In the genomic region with DNA sequence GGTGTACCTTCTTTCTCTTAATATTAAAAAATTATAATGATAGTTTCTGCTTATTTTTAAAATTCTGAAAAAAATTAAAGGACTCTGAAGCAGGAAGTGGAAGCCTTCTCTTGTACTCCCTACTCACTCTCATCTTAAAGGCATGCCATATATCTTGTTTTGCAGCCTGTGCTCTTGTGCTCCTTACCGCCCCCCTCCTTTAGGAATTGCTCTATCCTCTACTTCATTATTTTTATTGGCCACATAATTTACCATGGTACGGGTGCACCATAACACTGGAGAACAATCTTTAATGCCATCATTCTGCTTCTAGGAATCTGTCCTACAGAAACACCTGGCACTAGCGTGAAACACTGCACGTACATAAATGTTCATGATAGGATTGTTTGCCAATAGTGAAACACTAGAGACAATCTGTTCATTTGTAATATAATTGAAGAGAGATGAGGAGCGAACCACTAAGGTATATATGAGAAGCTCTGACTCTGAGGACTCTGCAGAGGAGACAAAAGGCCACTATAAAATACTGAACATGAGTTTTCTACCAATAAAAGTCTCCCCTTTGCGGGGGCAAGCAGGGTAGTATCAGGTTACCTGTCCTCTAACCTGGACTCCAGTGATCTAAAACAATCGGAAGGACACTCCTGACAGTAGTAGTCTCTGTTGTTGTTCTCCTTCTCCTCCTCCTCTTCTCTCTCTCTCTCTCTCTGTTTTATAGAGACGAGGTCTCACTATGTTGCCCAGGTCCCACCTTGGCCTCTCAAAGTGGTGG, we compare ENCODE assay signal across 1 cellular context.
A peak's percentile ranks its signal among the peaks of the same experiment; 100 is the strongest.
TF ChIP-seq lines count a peak whose summit lies in the region.

No MANE protein-coding gene starts in this region.

TF ChIP-seq in HepG2, 621 proteins besides CTCF, POLR2A, EP300 and RAD21 (continued from another document):
- TF ChIP-seq, protein P1, sequence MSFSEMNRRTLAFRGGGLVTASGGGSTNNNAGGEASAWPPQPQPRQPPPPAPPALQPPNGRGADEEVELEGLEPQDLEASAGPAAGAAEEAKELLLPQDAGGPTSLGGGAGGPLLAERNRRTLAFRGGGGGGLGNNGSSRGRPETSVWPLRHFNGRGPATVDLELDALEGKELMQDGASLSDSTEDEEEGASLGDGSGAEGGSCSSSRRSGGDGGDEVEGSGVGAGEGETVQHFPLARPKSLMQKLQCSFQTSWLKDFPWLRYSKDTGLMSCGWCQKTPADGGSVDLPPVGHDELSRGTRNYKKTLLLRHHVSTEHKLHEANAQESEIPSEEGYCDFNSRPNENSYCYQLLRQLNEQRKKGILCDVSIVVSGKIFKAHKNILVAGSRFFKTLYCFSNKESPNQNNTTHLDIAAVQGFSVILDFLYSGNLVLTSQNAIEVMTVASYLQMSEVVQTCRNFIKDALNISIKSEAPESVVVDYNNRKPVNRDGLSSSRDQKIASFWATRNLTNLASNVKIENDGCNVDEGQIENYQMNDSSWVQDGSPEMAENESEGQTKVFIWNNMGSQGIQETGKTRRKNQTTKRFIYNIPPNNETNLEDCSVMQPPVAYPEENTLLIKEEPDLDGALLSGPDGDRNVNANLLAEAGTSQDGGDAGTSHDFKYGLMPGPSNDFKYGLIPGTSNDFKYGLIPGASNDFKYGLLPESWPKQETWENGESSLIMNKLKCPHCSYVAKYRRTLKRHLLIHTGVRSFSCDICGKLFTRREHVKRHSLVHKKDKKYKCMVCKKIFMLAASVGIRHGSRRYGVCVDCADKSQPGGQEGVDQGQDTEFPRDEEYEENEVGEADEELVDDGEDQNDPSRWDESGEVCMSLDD (CRISPR knock-in tag; IDR thresholded peaks at IDR 0.05; ENCODE audit: borderline replicate concordance): no peak
- no peak for TF ChIP-seq TBX3 (IDR thresholded peaks at IDR 0.05; ENCODE audit: borderline replicate concordance)
- TF ChIP-seq ZNF383 (CRISPR knock-in tag; IDR thresholded peaks at IDR 0.05; ENCODE audit: borderline replicate concordance): no peak
- TF ChIP-seq SIX4 (CRISPR knock-in tag; IDR thresholded peaks at IDR 0.05): peak; percentile 52; the same call in 1 of the 2 replicates
- peak; percentile 92 for TF ChIP-seq SIX1 (CRISPR knock-in tag; IDR thresholded peaks at IDR 0.05; ENCODE audit: borderline replicate concordance)
- no peak for TF ChIP-seq NCOA2 (CRISPR knock-in tag; IDR thresholded peaks at IDR 0.05)
- TF ChIP-seq, protein P2, sequence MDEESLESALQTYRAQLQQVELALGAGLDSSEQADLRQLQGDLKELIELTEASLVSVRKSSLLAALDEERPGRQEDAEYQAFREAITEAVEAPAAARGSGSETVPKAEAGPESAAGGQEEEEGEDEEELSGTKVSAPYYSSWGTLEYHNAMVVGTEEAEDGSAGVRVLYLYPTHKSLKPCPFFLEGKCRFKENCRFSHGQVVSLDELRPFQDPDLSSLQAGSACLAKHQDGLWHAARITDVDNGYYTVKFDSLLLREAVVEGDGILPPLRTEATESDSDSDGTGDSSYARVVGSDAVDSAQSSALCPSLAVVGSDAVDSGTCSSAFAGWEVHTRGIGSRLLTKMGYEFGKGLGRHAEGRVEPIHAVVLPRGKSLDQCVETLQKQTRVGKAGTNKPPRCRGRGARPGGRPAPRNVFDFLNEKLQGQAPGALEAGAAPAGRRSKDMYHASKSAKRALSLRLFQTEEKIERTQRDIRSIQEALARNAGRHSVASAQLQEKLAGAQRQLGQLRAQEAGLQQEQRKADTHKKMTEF (CRISPR knock-in tag; IDR thresholded peaks at IDR 0.05): no peak
- TF ChIP-seq ZFP41 (CRISPR knock-in tag; IDR thresholded peaks at IDR 0.05; ENCODE audit: borderline replicate concordance): no peak
- 0 out of 2 replicates have a peak, but pooled peaks have one; percentile 6 for TF ChIP-seq BCL6 (CRISPR knock-in tag; IDR thresholded peaks at IDR 0.05)
- no peak for TF ChIP-seq CCAR2 (optimal IDR thresholded peaks at IDR 0.05; ENCODE audit: low read depth, low read length)
- TF ChIP-seq, protein P3, sequence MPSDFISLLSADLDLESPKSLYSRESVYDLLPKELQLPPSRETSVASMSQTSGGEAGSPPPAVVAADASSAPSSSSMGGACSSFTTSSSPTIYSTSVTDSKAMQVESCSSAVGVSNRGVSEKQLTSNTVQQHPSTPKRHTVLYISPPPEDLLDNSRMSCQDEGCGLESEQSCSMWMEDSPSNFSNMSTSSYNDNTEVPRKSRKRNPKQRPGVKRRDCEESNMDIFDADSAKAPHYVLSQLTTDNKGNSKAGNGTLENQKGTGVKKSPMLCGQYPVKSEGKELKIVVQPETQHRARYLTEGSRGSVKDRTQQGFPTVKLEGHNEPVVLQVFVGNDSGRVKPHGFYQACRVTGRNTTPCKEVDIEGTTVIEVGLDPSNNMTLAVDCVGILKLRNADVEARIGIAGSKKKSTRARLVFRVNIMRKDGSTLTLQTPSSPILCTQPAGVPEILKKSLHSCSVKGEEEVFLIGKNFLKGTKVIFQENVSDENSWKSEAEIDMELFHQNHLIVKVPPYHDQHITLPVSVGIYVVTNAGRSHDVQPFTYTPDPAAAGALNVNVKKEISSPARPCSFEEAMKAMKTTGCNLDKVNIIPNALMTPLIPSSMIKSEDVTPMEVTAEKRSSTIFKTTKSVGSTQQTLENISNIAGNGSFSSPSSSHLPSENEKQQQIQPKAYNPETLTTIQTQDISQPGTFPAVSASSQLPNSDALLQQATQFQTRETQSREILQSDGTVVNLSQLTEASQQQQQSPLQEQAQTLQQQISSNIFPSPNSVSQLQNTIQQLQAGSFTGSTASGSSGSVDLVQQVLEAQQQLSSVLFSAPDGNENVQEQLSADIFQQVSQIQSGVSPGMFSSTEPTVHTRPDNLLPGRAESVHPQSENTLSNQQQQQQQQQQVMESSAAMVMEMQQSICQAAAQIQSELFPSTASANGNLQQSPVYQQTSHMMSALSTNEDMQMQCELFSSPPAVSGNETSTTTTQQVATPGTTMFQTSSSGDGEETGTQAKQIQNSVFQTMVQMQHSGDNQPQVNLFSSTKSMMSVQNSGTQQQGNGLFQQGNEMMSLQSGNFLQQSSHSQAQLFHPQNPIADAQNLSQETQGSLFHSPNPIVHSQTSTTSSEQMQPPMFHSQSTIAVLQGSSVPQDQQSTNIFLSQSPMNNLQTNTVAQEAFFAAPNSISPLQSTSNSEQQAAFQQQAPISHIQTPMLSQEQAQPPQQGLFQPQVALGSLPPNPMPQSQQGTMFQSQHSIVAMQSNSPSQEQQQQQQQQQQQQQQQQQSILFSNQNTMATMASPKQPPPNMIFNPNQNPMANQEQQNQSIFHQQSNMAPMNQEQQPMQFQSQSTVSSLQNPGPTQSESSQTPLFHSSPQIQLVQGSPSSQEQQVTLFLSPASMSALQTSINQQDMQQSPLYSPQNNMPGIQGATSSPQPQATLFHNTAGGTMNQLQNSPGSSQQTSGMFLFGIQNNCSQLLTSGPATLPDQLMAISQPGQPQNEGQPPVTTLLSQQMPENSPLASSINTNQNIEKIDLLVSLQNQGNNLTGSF (CRISPR knock-in tag; IDR thresholded peaks at IDR 0.05): no peak
- no peak for TF ChIP-seq MTF2 (CRISPR knock-in tag; IDR thresholded peaks at IDR 0.05; ENCODE audit: borderline replicate concordance)
- TF ChIP-seq, protein P4, sequence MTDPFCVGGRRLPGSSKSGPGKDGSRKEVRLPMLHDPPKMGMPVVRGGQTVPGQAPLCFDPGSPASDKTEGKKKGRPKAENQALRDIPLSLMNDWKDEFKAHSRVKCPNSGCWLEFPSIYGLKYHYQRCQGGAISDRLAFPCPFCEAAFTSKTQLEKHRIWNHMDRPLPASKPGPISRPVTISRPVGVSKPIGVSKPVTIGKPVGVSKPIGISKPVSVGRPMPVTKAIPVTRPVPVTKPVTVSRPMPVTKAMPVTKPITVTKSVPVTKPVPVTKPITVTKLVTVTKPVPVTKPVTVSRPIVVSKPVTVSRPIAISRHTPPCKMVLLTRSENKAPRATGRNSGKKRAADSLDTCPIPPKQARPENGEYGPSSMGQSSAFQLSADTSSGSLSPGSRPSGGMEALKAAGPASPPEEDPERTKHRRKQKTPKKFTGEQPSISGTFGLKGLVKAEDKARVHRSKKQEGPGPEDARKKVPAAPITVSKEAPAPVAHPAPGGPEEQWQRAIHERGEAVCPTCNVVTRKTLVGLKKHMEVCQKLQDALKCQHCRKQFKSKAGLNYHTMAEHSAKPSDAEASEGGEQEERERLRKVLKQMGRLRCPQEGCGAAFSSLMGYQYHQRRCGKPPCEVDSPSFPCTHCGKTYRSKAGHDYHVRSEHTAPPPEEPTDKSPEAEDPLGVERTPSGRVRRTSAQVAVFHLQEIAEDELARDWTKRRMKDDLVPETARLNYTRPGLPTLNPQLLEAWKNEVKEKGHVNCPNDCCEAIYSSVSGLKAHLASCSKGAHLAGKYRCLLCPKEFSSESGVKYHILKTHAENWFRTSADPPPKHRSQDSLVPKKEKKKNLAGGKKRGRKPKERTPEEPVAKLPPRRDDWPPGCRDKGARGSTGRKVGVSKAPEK (CRISPR knock-in tag; IDR thresholded peaks at IDR 0.05; ENCODE audit: borderline replicate concordance): no peak
- TF ChIP-seq NFE2 (CRISPR knock-in tag; IDR thresholded peaks at IDR 0.05): no peak
- TF ChIP-seq, protein P5, sequence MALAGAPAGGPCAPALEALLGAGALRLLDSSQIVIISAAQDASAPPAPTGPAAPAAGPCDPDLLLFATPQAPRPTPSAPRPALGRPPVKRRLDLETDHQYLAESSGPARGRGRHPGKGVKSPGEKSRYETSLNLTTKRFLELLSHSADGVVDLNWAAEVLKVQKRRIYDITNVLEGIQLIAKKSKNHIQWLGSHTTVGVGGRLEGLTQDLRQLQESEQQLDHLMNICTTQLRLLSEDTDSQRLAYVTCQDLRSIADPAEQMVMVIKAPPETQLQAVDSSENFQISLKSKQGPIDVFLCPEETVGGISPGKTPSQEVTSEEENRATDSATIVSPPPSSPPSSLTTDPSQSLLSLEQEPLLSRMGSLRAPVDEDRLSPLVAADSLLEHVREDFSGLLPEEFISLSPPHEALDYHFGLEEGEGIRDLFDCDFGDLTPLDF (CRISPR knock-in tag; IDR thresholded peaks at IDR 0.05): no peak
- TF ChIP-seq ZFP36L1 (CRISPR knock-in tag; IDR thresholded peaks at IDR 0.05): no peak
- TF ChIP-seq ZMYM4 (CRISPR knock-in tag; IDR thresholded peaks at IDR 0.05): peak; percentile 24; the same call in 1 of the 2 replicates
- no peak for TF ChIP-seq ZNF317 (CRISPR knock-in tag; IDR thresholded peaks at IDR 0.05)
- no peak for TF ChIP-seq ZNF230 (CRISPR knock-in tag; IDR thresholded peaks at IDR 0.05)
- no peak for TF ChIP-seq SOX13 (IDR thresholded peaks at IDR 0.05)
- peak in 1 of 2 experiments; percentile 13; a peak in 1 of 4 replicates for TF ChIP-seq SOX13 (CRISPR knock-in tag; conservative IDR thresholded peaks at IDR 0.05 in 1 of 2, IDR thresholded peaks at IDR 0.05 in 1 of 2)
TF ChIP-seq in HepG2: peak in this region for 12.
